11 cellular contexts compared by ENCODE assay signal in the genomic region with DNA sequence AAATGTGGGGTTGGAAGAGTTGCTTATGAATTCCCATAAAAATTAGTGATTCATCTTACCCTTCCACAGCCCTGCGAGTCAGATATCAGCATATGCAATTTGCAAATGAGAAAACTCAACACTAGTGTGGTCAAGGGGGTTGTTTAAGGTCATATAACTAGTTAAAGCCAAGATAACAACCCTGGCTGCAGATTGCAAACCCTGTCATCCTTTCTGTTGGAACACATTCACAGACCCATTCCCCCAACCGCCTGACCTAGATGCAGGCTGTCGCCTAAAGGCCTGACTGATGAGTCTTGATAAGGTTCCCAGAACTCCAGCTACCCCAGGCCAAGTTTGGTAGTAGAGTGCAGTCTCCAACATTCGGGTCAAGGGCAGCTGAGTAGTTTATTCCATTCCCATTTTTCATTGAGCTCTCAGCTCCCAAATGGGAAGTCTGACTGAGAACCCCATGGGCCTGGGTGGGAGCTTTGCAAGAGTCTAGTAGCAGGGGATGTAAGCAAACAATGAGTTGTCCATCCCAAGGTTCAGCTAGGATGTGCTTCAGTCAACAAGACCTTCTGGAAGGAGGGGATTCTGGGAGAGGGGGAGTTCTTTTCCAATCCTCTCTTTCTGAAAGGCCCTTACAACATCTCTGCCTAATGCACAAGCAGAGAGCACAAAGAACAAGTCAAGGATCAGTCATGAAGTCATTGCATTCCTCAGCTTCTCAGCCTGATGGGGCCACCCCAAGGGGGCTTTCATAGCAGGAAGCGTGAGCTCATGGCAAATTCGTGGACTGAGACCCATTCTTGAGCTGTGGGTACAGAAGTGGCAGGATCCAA. TPM values are rescaled to one million over a fixed set of nuclear protein-coding genes. Genes with fewer than 3 reads are reported as not detected.
DNase-seq lines count a peak whose midpoint lies in the region; ATAC-seq and TF ChIP-seq lines count a peak whose summit lies in the region.
"Had no signal": no experiment of that assay in that cellular context is flagged by ENCODE, and none has a peak within 500 bp of the region (broad histone marks: within the 10 kb centered on the region; RNA-seq: fewer than 3 reads in every experiment).

No MANE protein-coding gene starts in this region.

- DNase-seq in activated T-helper 2 cell treated with anti-CD3 and anti-CD28 coated beads, Interferon-gamma antibody, Interleukin-2, Interleukin-4, amounts not matched to agents 10 μg/mL and 5 μg/mL and 100 μg/mL, durations not matched to agents 14 hours and 24 hours and 36 hours (ENCODE audit: low spot score): no peak
- peak; percentile 53 for DNase-seq in fibroblast of mammary gland (ENCODE audit: low read depth)
- no peak for DNase-seq in transverse colon
- no peak for DNase-seq in ecto neural progenitor cell (ENCODE audit: low spot score)
- DNase-seq in NCI-H526 treated with DMSO at 0.1 percent for 48 hours (lab: John Stamatoyannopoulos, UW): no peak
- DNase-seq: activated CD4-positive, alpha-beta T cell treated with anti-CD3 and anti-CD28 coated beads for 36 hours; DMS 273 treated with DMSO at 0.1 percent for 48 hours; NCI-H2107 had no signal

- in situ Hi-C loops in transverse colon (cut with MboI; ENCODE audit: low pct_ligation_motif_present in 1 of 4, low pct_unique_long_range_greater_than_20kb in 1 of 4, low sequenced_read_pairs in 3 of 4): no loop called here

- no peaks in the 10 kb centered on the region for H3K27me3 Mint-ChIP-seq in activated T-helper 2 cell treated with anti-CD3 and anti-CD28 coated beads, Interferon-gamma antibody, Interleukin-2, Interleukin-4, amounts not matched to agents 10 μg/mL and 5 μg/mL and 100 μg/mL, durations not matched to agents 14 hours and 24 hours and 36 hours (ENCODE audit: low read depth)
- H3K27me3 Mint-ChIP-seq: activated CD4-positive, alpha-beta T cell treated with anti-CD3 and anti-CD28 coated beads for 36 hours; activated naive CD4-positive, alpha-beta T cell treated with anti-CD3 and anti-CD28 coated beads, Interleukin-2, amount 50 U/mL, for 24 hours had no signal

- H3K27me3 ChIP-seq in mucosa of rectum (ENCODE audit: control insufficient read depth in 2 of 2, insufficient read depth in 2 of 2, low read length in 2 of 2): no peaks in the 10 kb centered on the region
- no peaks in the 10 kb centered on the region for H3K27me3 ChIP-seq in transverse colon

- H3K27ac ChIP-seq in mucosa of rectum (ENCODE audit: low read depth in 2 of 2, low read length in 2 of 2) (peak overlapping the region; percentile 59 to 74), transverse colon (peak overlapping the region; percentile 30 to 65 (median 50))

- no peak for TF ChIP-seq EP300 in transverse colon (IDR thresholded peaks at IDR 0.05; ENCODE audit: low read depth)

- H3K9ac ChIP-seq in mucosa of rectum (ENCODE audit: low read depth in 1 of 2, low read length in 2 of 2): no peak overlapping the region

- no peak for TF ChIP-seq POLR2A in transverse colon (IDR thresholded peaks at IDR 0.05)

- no peak overlapping the region for H3K4me3 Mint-ChIP-seq in activated T-helper 2 cell treated with anti-CD3 and anti-CD28 coated beads, Interferon-gamma antibody, Interleukin-2, Interleukin-4, amounts not matched to agents 10 μg/mL and 5 μg/mL and 100 μg/mL, durations not matched to agents 14 hours and 24 hours and 36 hours (ENCODE audit: low read depth)
- H3K4me3 Mint-ChIP-seq: activated CD4-positive, alpha-beta T cell treated with anti-CD3 and anti-CD28 coated beads for 36 hours; activated naive CD4-positive, alpha-beta T cell treated with anti-CD3 and anti-CD28 coated beads, Interleukin-2, amount 50 U/mL, for 24 hours had no signal

- intact Hi-C loops in activated T-helper 2 cell treated with anti-CD3 and anti-CD28 coated beads, Interferon-gamma antibody, Interleukin-2, Interleukin-4, amounts not matched to agents 10 μg/mL and 5 μg/mL and 100 μg/mL, durations not matched to agents 14 hours and 24 hours and 36 hours (cut with micrococcal nuclease): no loop called here
- intact Hi-C loops in transverse colon (cut with DNase I; ENCODE audit: low total_unique reads): no loop called here

- peaks cover 99% of the 10 kb centered on the region for H3K36me3 Mint-ChIP-seq in activated T-helper 2 cell treated with anti-CD3 and anti-CD28 coated beads, Interferon-gamma antibody, Interleukin-2, Interleukin-4, amounts not matched to agents 10 μg/mL and 5 μg/mL and 100 μg/mL, durations not matched to agents 14 hours and 24 hours and 36 hours (ENCODE audit: low read depth)
- H3K36me3 Mint-ChIP-seq: activated naive CD4-positive, alpha-beta T cell treated with anti-CD3 and anti-CD28 coated beads, Interleukin-2, amount 50 U/mL, for 24 hours had no signal

- H3K4me1 Mint-ChIP-seq in activated T-helper 2 cell treated with anti-CD3 and anti-CD28 coated beads, Interferon-gamma antibody, Interleukin-2, Interleukin-4, amounts not matched to agents 10 μg/mL and 5 μg/mL and 100 μg/mL, durations not matched to agents 14 hours and 24 hours and 36 hours (ENCODE audit: low read depth): peaks cover 58% of the 10 kb centered on the region

- H3K9me3 ChIP-seq in mucosa of rectum (ENCODE audit: control insufficient read depth in 2 of 2, low read length in 2 of 2) (no peaks in the 10 kb centered on the region), transverse colon (no peaks in the 10 kb centered on the region)

- peak overlapping the region; percentile 38 for H3K27ac Mint-ChIP-seq in activated T-helper 2 cell treated with anti-CD3 and anti-CD28 coated beads, Interferon-gamma antibody, Interleukin-2, Interleukin-4, amounts not matched to agents 10 μg/mL and 5 μg/mL and 100 μg/mL, durations not matched to agents 14 hours and 24 hours and 36 hours
- H3K27ac Mint-ChIP-seq: activated naive CD4-positive, alpha-beta T cell treated with anti-CD3 and anti-CD28 coated beads, Interleukin-2, amount 50 U/mL, for 24 hours had no signal

- no peaks in the 10 kb centered on the region for H3K9me3 Mint-ChIP-seq in activated T-helper 2 cell treated with anti-CD3 and anti-CD28 coated beads, Interferon-gamma antibody, Interleukin-2, Interleukin-4, amounts not matched to agents 10 μg/mL and 5 μg/mL and 100 μg/mL, durations not matched to agents 14 hours and 24 hours and 36 hours
- H3K9me3 Mint-ChIP-seq: activated naive CD4-positive, alpha-beta T cell treated with anti-CD3 and anti-CD28 coated beads, Interleukin-2, amount 50 U/mL, for 24 hours had no signal

- TF ChIP-seq CTCF in fibroblast of mammary gland (conservative IDR thresholded peaks at IDR 0.05; ENCODE audit: control insufficient read depth, insufficient read depth, low read depth, low read length) (no peak), transverse colon (IDR thresholded peaks at IDR 0.05) (no peak)

- WGBS in transverse colon (ENCODE audit: low coverage in 1 of 2), 2 donors: 55 to 86% methylated on average over 1 to 6 of the region's 6 CpGs

- no peak for ATAC-seq in HG03469 (IDR thresholded peaks at IDR 0.05; ENCODE audit: unreplicated experiment)
- ATAC-seq: activated CD4-positive, alpha-beta T cell treated with anti-CD3 and anti-CD28 coated beads for 36 hours had no signal

- peaks cover 1 to 3% of the 10 kb centered on the region in 2 donors for H3K4me1 ChIP-seq in mucosa of rectum (ENCODE audit: control insufficient read depth in 2 of 2, insufficient read depth in 2 of 2, low read length in 2 of 2)
- H3K4me1 ChIP-seq in transverse colon: peaks cover 12 to 19% (median 15%) of the 10 kb centered on the region in 4 donors

- peaks cover 0 to 15% of the 10 kb centered on the region in 2 donors for H3K36me3 ChIP-seq in mucosa of rectum (ENCODE audit: control insufficient read depth in 2 of 2, insufficient read depth in 2 of 2, low read length in 2 of 2)
- no peaks in the 10 kb centered on the region for H3K36me3 ChIP-seq in transverse colon

- H3K4me3 ChIP-seq in fibroblast of mammary gland (ENCODE audit: control insufficient read depth, low read depth, low read length): no peak overlapping the region
- no peak overlapping the region for H3K4me3 ChIP-seq in mucosa of rectum (ENCODE audit: low read length in 2 of 2)
- H3K4me3 ChIP-seq in transverse colon: no peak overlapping the region

RNA-seq across cellular contexts. Expression of a gene that starts 40.3 kb away (rescaled TPM):
- total RNA-seq in activated T-helper 2 cell treated with anti-CD3 and anti-CD28 coated beads, Interferon-gamma antibody, Interleukin-2, Interleukin-4, amounts not matched to agents 10 μg/mL and 5 μg/mL and 100 μg/mL, durations not matched to agents 14 hours and 24 hours and 36 hours: 229 and 237 TPM in 2 replicates
- 10 to 100 TPM in 3 of 4 donors, 1 to 10 TPM in 1; 4.0 to 28.1 (median 15.1) TPM for total RNA-seq in transverse colon
